In genomic region chr4:1682860-1683259, GRCh38 we compare ENCODE assay signal across 10 cellular contexts. TPM values are rescaled to one million over a fixed set of nuclear protein-coding genes. Genes with fewer than 3 reads are reported as not detected.
DNase-seq lines count a peak whose midpoint lies in the region; ATAC-seq and TF ChIP-seq lines count a peak whose summit lies in the region.
"Had no signal": no experiment of that assay in that cellular context is flagged by ENCODE, and none has a peak within 500 bp of the region (broad histone marks: within the 10 kb centered on the region; RNA-seq: fewer than 3 reads in every experiment).

No MANE protein-coding gene starts in this region.

- no peak for TF ChIP-seq CTCF in astrocyte of the cerebellum (IDR thresholded peaks at IDR 0.05; ENCODE audit: low read depth, low read length, missing control alignments)
- TF ChIP-seq CTCF in lower lobe of right lung (IDR thresholded peaks at IDR 0.05) = no peak
- TF ChIP-seq CTCF in tibial nerve (IDR thresholded peaks at IDR 0.05) = no peak

- no peaks in the 10 kb centered on the region for H3K36me3 ChIP-seq in lower lobe of right lung
- H3K36me3 ChIP-seq in tibial nerve = no peaks in the 10 kb centered on the region

- H3K9me3 Mint-ChIP-seq in activated T-cell treated with anti-CD3 and anti-CD28 coated beads, Interleukin-2, amount 50 U/mL, for 24 hours = no peaks in the 10 kb centered on the region

- H3K27ac ChIP-seq in lower lobe of right lung = peak overlapping the region; percentile 76
- peak overlapping the region in 3 of 4 donors; percentile 72 to 91 (median 89) for H3K27ac ChIP-seq in tibial nerve

- H3K27me3 Mint-ChIP-seq in activated T-cell treated with anti-CD3 and anti-CD28 coated beads, Interleukin-2, amount 50 U/mL, for 24 hours = peaks cover 3% of the 10 kb centered on the region

- in situ Hi-C loops in astrocyte of the cerebellum (cut with HindIII; ENCODE audit: low sequenced_read_pairs) = no loop called here

- H3K4me1 ChIP-seq in lower lobe of right lung (peaks cover 15% of the 10 kb centered on the region), tibial nerve (peaks cover 0 to 20% (median 2%) of the 10 kb centered on the region in 4 donors)

- H3K9me3 ChIP-seq in lower lobe of right lung (no peaks in the 10 kb centered on the region), tibial nerve (no peaks in the 10 kb centered on the region)
- H3K9me3 ChIP-seq: mucosa of descending colon had no signal

- no peaks in the 10 kb centered on the region for H3K36me3 Mint-ChIP-seq in activated T-cell treated with anti-CD3 and anti-CD28 coated beads, Interleukin-2, amount 50 U/mL, for 24 hours (ENCODE audit: low read depth)

- H3K27ac Mint-ChIP-seq in activated T-cell treated with anti-CD3 and anti-CD28 coated beads, Interleukin-2, amount 50 U/mL, for 24 hours = peak overlapping the region; percentile 42

- TF ChIP-seq POLR2A in tibial nerve (IDR thresholded peaks at IDR 0.05) = no peak

- H3K4me3 ChIP-seq in astrocyte of the cerebellum (ENCODE audit: low read depth, low read length) (peak overlapping the region; percentile 49), lower lobe of right lung (peak overlapping the region; percentile 73), tibial nerve (peak overlapping the region in 3 of 4 donors; percentile 61 to 86 (median 71))
- H3K4me3 ChIP-seq: mucosa of descending colon had no signal

- H3K4me3 Mint-ChIP-seq in activated T-cell treated with anti-CD3 and anti-CD28 coated beads, Interleukin-2, amount 50 U/mL, for 24 hours = peak overlapping the region; percentile 78

- ATAC-seq in lower lobe of right lung = no peak

- H3K27me3 ChIP-seq in lower lobe of right lung (ENCODE audit: low read depth) = no peaks in the 10 kb centered on the region
- no peaks in the 10 kb centered on the region for H3K27me3 ChIP-seq in tibial nerve

- 81 to 83% methylated on average over 13 of the region's 13 CpGs for WGBS in tibial nerve, 2 donors

- H3K4me1 Mint-ChIP-seq in activated T-cell treated with anti-CD3 and anti-CD28 coated beads, Interleukin-2, amount 50 U/mL, for 24 hours (ENCODE audit: low read depth) = peaks cover 13% of the 10 kb centered on the region

- intact Hi-C loops in lower lobe of right lung (cut with DNase I) = no loop called here

- DNase-seq in activated T-cell treated with anti-CD3 and anti-CD28 coated beads, Interleukin-2, amount 50 U/mL, for 24 hours = no peak
- no peak for DNase-seq in activated T-cell treated with anti-CD3 and anti-CD28 coated beads, Interleukin-2, amount 50 U/mL, for 1 hour
- DNase-seq in astrocyte of the cerebellum (ENCODE audit: low read depth) (no peak), lower lobe of right lung (peak; percentile 25), tibial nerve (ENCODE audit: low spot score in 2 of 2) (no peak), NOMO-1 treated with DMSO at 0.1 percent for 48 hours (lab: John Stamatoyannopoulos, UW; ENCODE audit: unreplicated experiment) (no peak), GM19238 (ENCODE audit: insufficient read length, low spot score) (no peak), NCI-H1417 treated with DMSO at 0.1 percent for 48 hours (lab: John Stamatoyannopoulos, UW) (no peak)
- DNase-seq: RPMI8226 had no signal

- TF ChIP-seq EP300 in tibial nerve (IDR thresholded peaks at IDR 0.05) = no peak

RNA-seq across cellular contexts. Expression of gene FAM53A, which starts 1.3 kb away (rescaled TPM):
- total RNA-seq in lower lobe of right lung (1.7 TPM), tibial nerve (10 to 100 TPM in 2 of 4 donors, 1 to 10 TPM in 2; 6.1 to 33.7 (median 13.6) TPM)

RNA-seq across cellular contexts. Expression of gene SLBP, which starts 29.3 kb away (rescaled TPM):
- 31.6 TPM for total RNA-seq in lower lobe of right lung
- total RNA-seq in tibial nerve = 10 to 100 TPM; 41.7 to 55.9 (median 53.5) TPM

RNA-seq across cellular contexts. Expression of gene TMEM129, which starts 38.3 kb away (rescaled TPM):
- total RNA-seq in lower lobe of right lung (30.9 TPM), tibial nerve (10 to 100 TPM; 60.1 to 88.5 (median 82.2) TPM)

RNA-seq across cellular contexts. Expression of gene TACC3, which starts 38.5 kb away (rescaled TPM):
- total RNA-seq in lower lobe of right lung = 19.3 TPM
- 10 to 100 TPM in 2 of 4 donors, 1 to 10 TPM in 2; 8.6 to 15.0 (median 11.9) TPM for total RNA-seq in tibial nerve
